In genomic region chr1:39295901-39296300, GRCh38 we compare ENCODE assay signal across 17 cellular contexts.
A peak's percentile ranks its signal among the peaks of the same experiment; 100 is the strongest.
DNase-seq lines count a peak whose midpoint lies in the region; ATAC-seq, FAIRE-seq and TF ChIP-seq lines count a peak whose summit lies in the region.
"Had no signal": no experiment of that assay in that cellular context is flagged by ENCODE, and none has a peak within 500 bp of the region (broad histone marks: within the 10 kb centered on the region; RNA-seq: fewer than 3 reads in every experiment).

No MANE protein-coding gene starts in this region.

- H3K4me3 Mint-ChIP-seq in activated CD4-positive, alpha-beta T cell treated with anti-CD3 and anti-CD28 coated beads, Interleukin-2, amount 10 ng/mL, durations not matched to agents 24 days and 14 days = no peak overlapping the region
- H3K4me3 Mint-ChIP-seq in CD8-positive, alpha-beta T cell = no peak overlapping the region
- H3K4me3 Mint-ChIP-seq in naive thymus-derived CD8-positive, alpha-beta T cell = no peak overlapping the region

- no peak overlapping the region for H3K4me3 ChIP-seq in CD8-positive, alpha-beta T cell (ENCODE audit: low read depth, low read length)
- H3K4me3 ChIP-seq in bronchial epithelial cell (ENCODE audit: low read depth, low read length) (no peak overlapping the region), SJCRH30 (no peak overlapping the region), tibial nerve (no peak overlapping the region)
- H3K4me3 ChIP-seq: mucosa of descending colon, ovary, upper lobe of right lung had no signal

- H3K9me3 Mint-ChIP-seq in activated CD4-positive, alpha-beta T cell treated with anti-CD3 and anti-CD28 coated beads, Interleukin-2, amount 10 ng/mL, durations not matched to agents 24 days and 14 days = no peaks in the 10 kb centered on the region
- H3K9me3 Mint-ChIP-seq in CD8-positive, alpha-beta T cell = no peaks in the 10 kb centered on the region
- no peaks in the 10 kb centered on the region for H3K9me3 Mint-ChIP-seq in naive thymus-derived CD8-positive, alpha-beta T cell

- CTCF ChIA-PET in CD8-positive, alpha-beta T cell (lab: Charles Lee) = interaction anchor here (1.3 kb wide), 1 partner anchor 103 kb away, joined by 5 read pairs; no protein-coding TSS in a partner anchor

- no peaks in the 10 kb centered on the region for H3K27me3 ChIP-seq in CD8-positive, alpha-beta T cell (ENCODE audit: insufficient read depth, low read length)
- H3K27me3 ChIP-seq in bronchial epithelial cell (ENCODE audit: control insufficient read depth, insufficient read depth, low read length) (no peaks in the 10 kb centered on the region), SJCRH30 (no peaks in the 10 kb centered on the region), tibial nerve (no peaks in the 10 kb centered on the region)
- H3K27me3 ChIP-seq: ovary, upper lobe of right lung had no signal

- no peak for DNase-seq in activated CD4-positive, alpha-beta T cell treated with anti-CD3 and anti-CD28 coated beads, Interleukin-2, amount 10 ng/mL, durations not matched to agents 24 days and 14 days
- no peak for DNase-seq in activated CD4-positive, alpha-beta T cell treated with anti-CD3 and anti-CD28 coated beads for 1 hour
- no peak for DNase-seq in CD8-positive, alpha-beta T cell
- peak; percentile 69 for DNase-seq in bronchial epithelial cell (ENCODE audit: low read depth)
- no peak for DNase-seq in naive thymus-derived CD8-positive, alpha-beta T cell
- no peak for DNase-seq in SJCRH30
- no peak for DNase-seq in HPDE6-E6E7 (ENCODE audit: extremely low spot score)
- no peak for DNase-seq in tibial nerve (ENCODE audit: low spot score in 2 of 2)
- DNase-seq: activated effector memory CD4-positive, alpha-beta T cell treated with anti-CD3 and anti-CD28 coated beads, Interleukin-2, amount 50 U/mL, for 16 hours; Caco-2; effector CD4-positive, alpha-beta T cell; left cardiac atrium; mucosa of descending colon; MV-4-11; NCI-H2107; ovary; upper lobe of right lung had no signal

- intact Hi-C loops in activated CD4-positive, alpha-beta T cell treated with anti-CD3 and anti-CD28 coated beads, Interleukin-2, amount 10 ng/mL, durations not matched to agents 24 days and 14 days (cut with micrococcal nuclease) = no loop called here
- intact Hi-C loops in CD8-positive, alpha-beta T cell (cut with DNase I, micrococcal nuclease) = no loop called here

- no peak for TF ChIP-seq CTCF in CD8-positive, alpha-beta T cell (IDR thresholded peaks at IDR 0.05)
- no peak for TF ChIP-seq CTCF in bronchial epithelial cell (IDR thresholded peaks at IDR 0.05; ENCODE audit: insufficient read depth, low read length, severe bottlenecking)
- no peak for TF ChIP-seq CTCF in tibial nerve (IDR thresholded peaks at IDR 0.05)

- TF ChIP-seq POLR2A in tibial nerve (IDR thresholded peaks at IDR 0.05) = no peak

- no peak for FAIRE-seq in bronchial epithelial cell (lab: Jason Lieb, UNC)

- no peak overlapping the region for H3K27ac ChIP-seq in CD8-positive, alpha-beta T cell (ENCODE audit: low read depth, low read length)
- no peak overlapping the region for H3K27ac ChIP-seq in SJCRH30
- no peak overlapping the region for H3K27ac ChIP-seq in tibial nerve
- H3K27ac ChIP-seq: ovary, upper lobe of right lung had no signal

- H3K4me1 Mint-ChIP-seq in activated CD4-positive, alpha-beta T cell treated with anti-CD3 and anti-CD28 coated beads, Interleukin-2, amount 10 ng/mL, durations not matched to agents 24 days and 14 days = peaks cover 14% of the 10 kb centered on the region
- H3K4me1 Mint-ChIP-seq in CD8-positive, alpha-beta T cell (ENCODE audit: low read depth) = no peaks in the 10 kb centered on the region
- no peaks in the 10 kb centered on the region for H3K4me1 Mint-ChIP-seq in naive thymus-derived CD8-positive, alpha-beta T cell

- no peaks in the 10 kb centered on the region for H3K27me3 Mint-ChIP-seq in activated CD4-positive, alpha-beta T cell treated with anti-CD3 and anti-CD28 coated beads, Interleukin-2, amount 10 ng/mL, durations not matched to agents 24 days and 14 days
- no peaks in the 10 kb centered on the region for H3K27me3 Mint-ChIP-seq in CD8-positive, alpha-beta T cell (ENCODE audit: low read depth)
- H3K27me3 Mint-ChIP-seq in naive thymus-derived CD8-positive, alpha-beta T cell = no peaks in the 10 kb centered on the region

- no peaks in the 10 kb centered on the region for H3K4me1 ChIP-seq in CD8-positive, alpha-beta T cell (ENCODE audit: insufficient read depth, low read length)
- H3K4me1 ChIP-seq in SJCRH30 (no peaks in the 10 kb centered on the region), tibial nerve (no peaks in the 10 kb centered on the region)
- H3K4me1 ChIP-seq: Caco-2, upper lobe of right lung had no signal

- 94 to 96% methylated on average over 2 of the region's 2 CpGs for WGBS in tibial nerve, 2 donors

- TF ChIP-seq EP300 in tibial nerve (IDR thresholded peaks at IDR 0.05) = no peak

- H3K36me3 Mint-ChIP-seq in activated CD4-positive, alpha-beta T cell treated with anti-CD3 and anti-CD28 coated beads, Interleukin-2, amount 10 ng/mL, durations not matched to agents 24 days and 14 days (ENCODE audit: low read depth) = peaks cover 76% of the 10 kb centered on the region
- peaks cover 89% of the 10 kb centered on the region for H3K36me3 Mint-ChIP-seq in CD8-positive, alpha-beta T cell
- H3K36me3 Mint-ChIP-seq in naive thymus-derived CD8-positive, alpha-beta T cell = peaks cover 8 to 92% (median 55%) of the 10 kb centered on the region in 3 donors

- no peaks in the 10 kb centered on the region for H3K9me3 ChIP-seq in CD8-positive, alpha-beta T cell (ENCODE audit: low read length)
- no peaks in the 10 kb centered on the region for H3K9me3 ChIP-seq in SJCRH30 (replicated peaks)
- no peaks in the 10 kb centered on the region for H3K9me3 ChIP-seq in tibial nerve
- H3K9me3 ChIP-seq: Caco-2, mucosa of descending colon, ovary, upper lobe of right lung had no signal

- POLR2A ChIA-PET in CD8-positive, alpha-beta T cell (lab: Charles Lee) = no interaction called here
- POLR2A ChIA-PET in naive thymus-derived CD8-positive, alpha-beta T cell (lab: Charles Lee) = no interaction called here

- peak overlapping the region; percentile 20 for H3K27ac Mint-ChIP-seq in activated CD4-positive, alpha-beta T cell treated with anti-CD3 and anti-CD28 coated beads, Interleukin-2, amount 10 ng/mL, durations not matched to agents 24 days and 14 days
- H3K27ac Mint-ChIP-seq in CD8-positive, alpha-beta T cell = peak overlapping the region; percentile 45
- H3K27ac Mint-ChIP-seq in naive thymus-derived CD8-positive, alpha-beta T cell = peak overlapping the region in 8 of 10 donors; percentile 1 to 73 (median 51)

- ATAC-seq in CD8-positive, alpha-beta T cell = no peak
- ATAC-seq in naive thymus-derived CD8-positive, alpha-beta T cell = no peak
- ATAC-seq: mucosa of descending colon, upper lobe of right lung had no signal

- H3K36me3 ChIP-seq in CD8-positive, alpha-beta T cell (ENCODE audit: insufficient read depth, low read length) = peaks cover 71% of the 10 kb centered on the region
- H3K36me3 ChIP-seq in bronchial epithelial cell (ENCODE audit: control insufficient read depth, insufficient read depth, low read length) (peaks cover 20% of the 10 kb centered on the region), SJCRH30 (peaks cover 67% of the 10 kb centered on the region), tibial nerve (peaks cover 0 to 87% (median 7%) of the 10 kb centered on the region in 3 donors)
- H3K36me3 ChIP-seq: ovary had no signal
